26 cellular contexts compared by ENCODE assay signal in genomic region chr2:36500072-36500471, GRCh38.
"Had no signal": no experiment of that assay in that cellular context is flagged by ENCODE, and none has a peak within 500 bp of the region (broad histone marks: within the 10 kb centered on the region; RNA-seq: fewer than 3 reads in every experiment).

No MANE protein-coding gene starts in this region.

- H3K27ac ChIP-seq: adrenal gland, body of pancreas, breast epithelium, RWPE1 had no signal

- H3K9me3 ChIP-seq: adrenal gland, body of pancreas, breast epithelium had no signal

- H3K36me3 Mint-ChIP-seq: activated naive CD4-positive, alpha-beta T cell treated with anti-CD3 and anti-CD28 coated beads, Interleukin-2, amount 50 U/mL, for 24 hours had no signal

- H3K36me3 ChIP-seq: adrenal gland had no signal

- H3K4me3 ChIP-seq: adrenal gland, body of pancreas, breast epithelium had no signal

- ATAC-seq: activated CD8-positive, alpha-beta T cell treated with anti-CD3 and anti-CD28 coated beads, Interleukin-2, amount 10 ng/mL, durations not matched to agents 7 days and 5 days; body of pancreas; Right ventricle myocardium inferior had no signal

- H3K4me1 ChIP-seq: adrenal gland, body of pancreas, breast epithelium had no signal

- FAIRE-seq: astrocyte, RCC 7860, TTC549 had no signal

- H3K27me3 Mint-ChIP-seq: activated naive CD4-positive, alpha-beta T cell treated with anti-CD3 and anti-CD28 coated beads, Interleukin-2, amount 50 U/mL, for 24 hours; activated T-cell treated with anti-CD3 and anti-CD28 coated beads, Interleukin-2, amount 50 U/mL, for 24 hours had no signal

- H3K4me3 Mint-ChIP-seq: activated CD4-positive, alpha-beta T cell treated with anti-CD3 and anti-CD28 coated beads, Interleukin-2, amount 10 ng/mL, durations not matched to agents 24 days and 14 days; activated CD8-positive, alpha-beta T cell treated with anti-CD3 and anti-CD28 coated beads, Interleukin-2, amount 10 ng/mL, durations not matched to agents 7 days and 5 days; activated naive CD4-positive, alpha-beta T cell treated with anti-CD3 and anti-CD28 coated beads, Interleukin-2, amount 50 U/mL, for 24 hours; activated T-cell treated with anti-CD3 and anti-CD28 coated beads, Interleukin-2, amount 50 U/mL, for 24 hours; T-helper 1 cell treated with Interleukin-12 subunit alpha and Interleukin-12 subunit beta and Interleukin-4 antibody, amounts not matched to agents 30 μg/mL and 1 μg/mL, for 36 hours; T-helper 2 cell treated with Interferon-gamma antibody and Interleukin-4, amounts not matched to agents 5 μg/mL and 100 μg/mL, for 36 hours had no signal

- H3K27ac Mint-ChIP-seq: activated CD4-positive, alpha-beta T cell treated with anti-CD3 and anti-CD28 coated beads, Interleukin-2, amount 10 ng/mL, durations not matched to agents 24 days and 14 days; activated CD8-positive, alpha-beta T cell treated with anti-CD3 and anti-CD28 coated beads, Interleukin-2, amount 10 ng/mL, durations not matched to agents 7 days and 5 days; activated naive CD4-positive, alpha-beta T cell treated with anti-CD3 and anti-CD28 coated beads, Interleukin-2, amount 50 U/mL, for 24 hours; activated T-cell treated with anti-CD3 and anti-CD28 coated beads, Interleukin-2, amount 50 U/mL, for 24 hours; activated T-helper 2 cell treated with anti-CD3 and anti-CD28 coated beads, Interferon-gamma antibody, Interleukin-2, Interleukin-4, amounts not matched to agents 10 μg/mL and 5 μg/mL and 100 μg/mL, durations not matched to agents 14 hours and 24 hours and 36 hours; T-helper 1 cell treated with Interleukin-12 subunit alpha and Interleukin-12 subunit beta and Interleukin-4 antibody, amounts not matched to agents 30 μg/mL and 1 μg/mL, for 36 hours; T-helper 2 cell treated with Interferon-gamma antibody and Interleukin-4, amounts not matched to agents 5 μg/mL and 100 μg/mL, for 36 hours had no signal

- DNase-seq: activated CD4-positive, alpha-beta T cell treated with anti-CD3 and anti-CD28 coated beads, Interleukin-2, amount 10 ng/mL, durations not matched to agents 24 days and 14 days; activated CD4-positive, alpha-beta T cell treated with anti-CD3 and anti-CD28 coated beads, Interleukin-2, amount 50 U/mL, for 4 hours; activated CD8-positive, alpha-beta T cell treated with anti-CD3 and anti-CD28 coated beads, Interleukin-2, amount 10 ng/mL, durations not matched to agents 7 days and 5 days; activated gamma-delta T cell; activated naive CD4-positive, alpha-beta T cell treated with Interleukin-2 at 50 U/mL for 16 hours; activated T-cell treated with anti-CD3 and anti-CD28 coated beads, Interleukin-2, amount 50 U/mL, for 24 hours; adrenal gland; body of pancreas; Karpas-422; NCI-H1105 treated with DMSO at 0.1 percent for 48 hours; NCI-H1436; NCI-H1694; NCI-H1930; NCI-H345; NCI-H524 treated with DMSO at 0.1 percent for 48 hours; SIG-M5 had no signal

- H3K27me3 ChIP-seq: adrenal gland, body of pancreas, breast epithelium had no signal

- H3K4me1 Mint-ChIP-seq: activated CD4-positive, alpha-beta T cell treated with anti-CD3 and anti-CD28 coated beads, Interleukin-2, amount 10 ng/mL, durations not matched to agents 24 days and 14 days; activated naive CD4-positive, alpha-beta T cell treated with anti-CD3 and anti-CD28 coated beads, Interleukin-2, amount 50 U/mL, for 24 hours had no signal

- H3K9me3 Mint-ChIP-seq: activated CD4-positive, alpha-beta T cell treated with anti-CD3 and anti-CD28 coated beads, Interleukin-2, amount 10 ng/mL, durations not matched to agents 24 days and 14 days; activated naive CD4-positive, alpha-beta T cell treated with anti-CD3 and anti-CD28 coated beads, Interleukin-2, amount 50 U/mL, for 24 hours; activated T-cell treated with anti-CD3 and anti-CD28 coated beads, Interleukin-2, amount 50 U/mL, for 24 hours; activated T-helper 2 cell treated with anti-CD3 and anti-CD28 coated beads, Interferon-gamma antibody, Interleukin-2, Interleukin-4, amounts not matched to agents 10 μg/mL and 5 μg/mL and 100 μg/mL, durations not matched to agents 14 hours and 24 hours and 36 hours; T-helper 1 cell treated with Interleukin-12 subunit alpha and Interleukin-12 subunit beta and Interleukin-4 antibody, amounts not matched to agents 30 μg/mL and 1 μg/mL, for 36 hours; T-helper 2 cell treated with Interferon-gamma antibody and Interleukin-4, amounts not matched to agents 5 μg/mL and 100 μg/mL, for 36 hours had no signal
